ENCODE assay signal across 16 cellular contexts in the genomic region with DNA sequence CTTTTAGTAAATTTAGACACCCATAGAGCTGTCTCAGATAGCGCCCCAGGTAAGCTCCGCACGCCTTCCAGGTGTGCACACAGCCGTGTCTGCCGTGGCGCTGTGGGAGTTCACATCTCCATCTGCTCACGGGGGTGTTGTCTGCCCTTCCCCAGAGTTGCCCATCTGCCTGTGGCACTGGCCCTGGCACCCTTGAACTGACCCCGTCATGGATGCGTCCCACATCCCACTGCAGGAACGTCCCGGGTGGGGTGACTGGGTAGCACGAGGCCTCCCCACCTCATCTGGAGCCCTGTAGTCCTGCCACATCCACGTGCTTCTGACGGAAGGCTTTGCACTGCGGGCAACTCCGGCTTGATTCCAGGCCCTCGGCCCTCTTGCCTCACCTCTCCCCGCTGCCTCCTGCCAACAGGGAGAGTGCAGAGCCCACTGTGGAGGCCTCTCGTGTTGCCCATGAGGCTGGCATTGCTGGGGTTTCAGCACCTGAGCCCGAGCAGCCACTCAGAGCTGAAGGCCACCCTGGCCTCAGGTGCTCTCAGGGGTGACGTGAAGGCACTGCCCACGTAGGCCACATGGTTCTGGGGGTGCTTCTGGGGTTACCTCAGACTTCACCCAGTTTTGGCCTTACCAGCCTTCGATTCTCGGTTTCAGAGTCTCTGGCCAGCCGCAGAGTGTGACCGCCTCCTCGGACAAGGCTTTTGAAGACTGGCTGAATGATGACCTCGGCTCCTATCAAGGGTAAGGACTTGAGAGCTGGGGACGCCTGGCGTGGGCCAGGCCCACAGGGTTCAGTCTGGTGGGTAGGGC. TPM values are rescaled to one million over a fixed set of nuclear protein-coding genes. Genes with fewer than 3 reads are reported as not detected.
A peak's percentile ranks its signal among the peaks of the same experiment; 100 is the strongest.
DNase-seq lines count a peak whose midpoint lies in the region; ATAC-seq, FAIRE-seq and TF ChIP-seq lines count a peak whose summit lies in the region.
"Had no signal": no experiment of that assay in that cellular context is flagged by ENCODE, and none has a peak within 500 bp of the region (broad histone marks: within the 10 kb centered on the region; RNA-seq: fewer than 3 reads in every experiment).

No MANE protein-coding gene starts in this region.

- BruUV-seq in K562 (replicated peaks; lab: Mats Ljungman, UMichigan): no TSS peak

- H3K4me2 ChIP-seq in BLaER1 treated with 17β-estradiol and CSF1 and Interleukin-3, amounts not matched to agents 10 nM and 100 nM: peak overlapping the region in 10 of 11 experiments; percentile 13 to 98 (median 78); a peak in 20 of 22 replicates
- no peak overlapping the region for H3K4me2 ChIP-seq in K562 (ENCODE audit: insufficient read depth, low read length)
- H3K4me2 ChIP-seq: KMS-11 had no signal

- CTCF ChIA-PET in K562 (lab: Yijun Ruan, JAX; ENCODE audit: low intra/inter-chr PET ratio): no interaction called here

- no peak for TF ChIP-seq RAD21 in K562 (CRISPR knock-in tag; conservative IDR thresholded peaks at IDR 0.05 in 1 of 2, IDR thresholded peaks at IDR 0.05 in 1 of 2)

- no peak for TF ChIP-seq POLR2A in K562 (conservative IDR thresholded peaks at IDR 0.05)

- no peak overlapping the region for H2AFZ ChIP-seq in K562 (ENCODE audit: low read depth, low read length)
- H2AFZ ChIP-seq: GM23248 had no signal

- H3K27ac ChIP-seq in BLaER1 treated with 17β-estradiol and CSF1 and Interleukin-3, amounts not matched to agents 10 nM and 100 nM: no peak overlapping the region
- no peak overlapping the region for H3K27ac ChIP-seq in K562 (ENCODE audit: extremely low read depth, low read depth, low read length)
- H3K27ac ChIP-seq: GM23248, KMS-11 had no signal

- no peaks in the 10 kb centered on the region for H3K27me3 ChIP-seq in BLaER1 treated with 17β-estradiol and CSF1 and Interleukin-3, amounts not matched to agents 10 nM and 100 nM
- no peaks in the 10 kb centered on the region for H3K27me3 ChIP-seq in K562 (ENCODE audit: control insufficient read depth in 2 of 2, insufficient read depth in 2 of 2, low read length in 2 of 2)

- H3K36me3 ChIP-seq in BLaER1 treated with 17β-estradiol and CSF1 and Interleukin-3, amounts not matched to agents 10 nM and 100 nM: peaks cover 47 to 82% (median 71%) of the 10 kb centered on the region in 11 experiments
- H3K36me3 ChIP-seq in K562 (ENCODE audit: control insufficient read depth, insufficient read depth, low read length): peaks cover 74% of the 10 kb centered on the region; the same call in 2 of the 3 replicates

- no peak overlapping the region; a peak in 1 of 20 replicates for H3K4me3 ChIP-seq in BLaER1 treated with 17β-estradiol and CSF1 and Interleukin-3, amounts not matched to agents 10 nM and 100 nM
- H3K4me3 ChIP-seq in K562: no peak overlapping the region
- H3K4me3 ChIP-seq: GM23248, HAP-1 had no signal

- FAIRE-seq in K562 (lab: Jason Lieb, UNC) (no peak), urothelium cell line (lab: Jason Lieb, UNC) (peak; percentile 79)
- FAIRE-seq: A204.1 had no signal

- ATAC-seq in K562 (no peak), GM21825 (IDR thresholded peaks at IDR 0.05; ENCODE audit: unreplicated experiment) (no peak)
- ATAC-seq: CD8-positive, alpha-beta T cell had no signal

- TF ChIP-seq CTCF in K562 (IDR thresholded peaks at IDR 0.05 in 2 of 3, conservative IDR thresholded peaks at IDR 0.05 in 1 of 3; ENCODE audit: insufficient read depth in 2 of 3, low read depth in 1 of 3, low read length in 3 of 3) (no peak), GM20000 (IDR thresholded peaks at IDR 0.05; ENCODE audit: extremely low read depth, missing control alignments) (no peak)

- DNase-seq in K562 (ENCODE audit: extremely low read depth in 1 of 4, low spot score in 3 of 4) (no peak), urothelium cell line (ENCODE audit: low spot score) (no peak), GM20000 (ENCODE audit: low spot score) (no peak)
- DNase-seq: AML-193, Calu3, DMS79 treated with DMSO at 0.1 percent for 48 hours, GF-D8, GM23248 had no signal

- in situ Hi-C loops in K562 (cut with MboI): no loop called here

- POLR2A ChIA-PET in K562 (lab: Yijun Ruan, JAX): interaction anchor here (0.7 to 1.4 kb wide), 3 partner anchors 10 to 13 kb away, joined by 3 to 5 read pairs (median 4); no protein-coding TSS in a partner anchor

- peaks cover 42% of the 10 kb centered on the region for H3K79me2 ChIP-seq in K562 (ENCODE audit: control insufficient read depth, insufficient read depth, low read length)

- TF ChIP-seq EP300 in K562 (IDR thresholded peaks at IDR 0.05; ENCODE audit: low read length): no peak

- no peaks in the 10 kb centered on the region for H3K9me3 ChIP-seq in BLaER1 treated with 17β-estradiol and CSF1 and Interleukin-3, amounts not matched to agents 10 nM and 100 nM (replicated peaks in 1 of 11)
- H3K9me3 ChIP-seq in K562 (replicated peaks; ENCODE audit: control insufficient read depth, insufficient read depth, low read depth, low read length): no peaks in the 10 kb centered on the region
- H3K9me3 ChIP-seq: HAP-1 had no signal

- peaks cover 54 to 75% (median 70%) of the 10 kb centered on the region in 10 experiments for H3K4me1 ChIP-seq in BLaER1 treated with 17β-estradiol and CSF1 and Interleukin-3, amounts not matched to agents 10 nM and 100 nM
- H3K4me1 ChIP-seq in K562 (replicated peaks in 1 of 2; ENCODE audit: control insufficient read depth in 2 of 2, insufficient read depth in 2 of 2, low read length in 2 of 2): peaks cover 11 to 39% of the 10 kb centered on the region in 2 experiments; a peak in 4 of 5 replicates
- H3K4me1 ChIP-seq: HAP-1 had no signal

- H4K20me1 ChIP-seq in BLaER1 treated with 17β-estradiol and CSF1 and Interleukin-3, amounts not matched to agents 10 nM and 100 nM: peaks cover 55 to 97% (median 92%) of the 10 kb centered on the region in 11 experiments
- peaks cover 28% of the 10 kb centered on the region for H4K20me1 ChIP-seq in K562 (replicated peaks; ENCODE audit: control insufficient read depth, insufficient read depth, low read length)

- peaks cover 6% of the 10 kb centered on the region for H3K9me1 ChIP-seq in K562 (ENCODE audit: control insufficient read depth, insufficient read depth, low read length)

- WGBS in K562 (ENCODE audit: insufficient coverage, low coverage, missing lambda C conversion rate): 93% methylated on average over 26 of the region's 30 CpGs

- intact Hi-C loops in K562 (cut with micrococcal nuclease): no loop called here

- peak overlapping the region in 2 of 11 experiments; percentile 19 to 47; a peak in 4 of 22 replicates for H3K9ac ChIP-seq in BLaER1 treated with 17β-estradiol and CSF1 and Interleukin-3, amounts not matched to agents 10 nM and 100 nM
- no peak overlapping the region; a peak in 1 of 4 replicates for H3K9ac ChIP-seq in K562 (ENCODE audit: insufficient read depth in 1 of 2, low read depth in 2 of 2, low read length in 2 of 2)
- H3K9ac ChIP-seq: GM23248, KMS-11 had no signal

RNA-seq across cellular contexts. Expression of gene ARFGAP1, which starts 5.1 kb away (rescaled TPM):
- total RNA-seq in K562 (2011; cell fraction: chromatin; rRNA removed; ENCODE audit: low replicate concordance): 379 and 853 TPM in 2 replicates
- 493 and 502 TPM in 2 replicates for total RNA-seq in K562 (2011; cell fraction: nucleolus; rRNA removed)
- total RNA-seq in K562 (2011; cell fraction: nucleoplasm; rRNA removed): 305 and 355 TPM in 2 replicates
- total RNA-seq in K562 (2014; rRNA removed) (42.4 and 44.3 TPM in 2 replicates), K562 (2014; rRNA removed; fragmentation: Illumina TruSeq; extraction: Trizol) (15.7 and 17.6 TPM in 2 replicates), K562 (2015; rRNA removed; fragmentation: Illumina TruSeq; extraction: Trizol) (33.5 and 33.9 TPM in 2 replicates), K562 (2021) (85.3 and 102 TPM in 2 replicates)
- polyA plus RNA-seq in K562 (2011; rRNA removed) (39.1 and 89.8 TPM in 2 replicates), K562 (2014; fragmentation: Illumina TruSeq; extraction: Trizol) (24.9 and 45.2 TPM in 2 replicates), K562 (2014; fragmentation: Nextera tagmentation; extraction: Ambion mirVana) (under 1 TPM; 0.53 to 0.95 TPM), K562 (2014; rRNA removed) (54.4 and 73.2 TPM in 2 replicates)
- 59.1 and 89.5 TPM in 2 replicates for polyA plus RNA-seq in K562 (2011; cell fraction: cytosol; rRNA removed)
- polyA plus RNA-seq in K562 (2011; cell fraction: nucleus; rRNA removed): 848 and 934 TPM in 2 replicates
- polyA plus RNA-seq in K562 (2012): 64.7 and 85.4 TPM in 2 replicates
- polyA minus RNA-seq in K562 (2011; rRNA and poly(A)+ RNA removed): 24.6 and 29.9 TPM in 2 replicates
- 33.3 and 40.3 TPM in 2 replicates for polyA minus RNA-seq in K562 (2011; cell fraction: cytosol; rRNA and poly(A)+ RNA removed)
- 103 and 183 TPM in 2 replicates for polyA minus RNA-seq in K562 (2011; cell fraction: nucleus; rRNA and poly(A)+ RNA removed)

RNA-seq across cellular contexts. Expression of gene COL20A1, which starts 15.3 kb away (rescaled TPM):
- 0.12 and 0.19 TPM in 2 replicates for total RNA-seq in K562 (2011; cell fraction: chromatin; rRNA removed; ENCODE audit: low replicate concordance)
- total RNA-seq in K562 (2011; cell fraction: nucleolus; rRNA removed): 0.26 and 0.33 TPM in 2 replicates
- 0.15 TPM in 1 of 2 replicates, not detected in the other for total RNA-seq in K562 (2011; cell fraction: nucleoplasm; rRNA removed)
- total RNA-seq in K562 (2014; rRNA removed) (not detected in 2 replicates), K562 (2014; rRNA removed; fragmentation: Illumina TruSeq; extraction: Trizol) (not detected in 2 replicates), K562 (2015; rRNA removed; fragmentation: Illumina TruSeq; extraction: Trizol) (not detected in 2 replicates), K562 (2021) (not detected in 2 replicates)
- polyA plus RNA-seq in K562 (2011; rRNA removed) (not detected in 2 replicates), K562 (2014; fragmentation: Illumina TruSeq; extraction: Trizol) (not detected in 2 replicates), K562 (2014; fragmentation: Nextera tagmentation; extraction: Ambion mirVana) (not detected), K562 (2014; rRNA removed) (not detected in 2 replicates)
- under 0.01 TPM in 1 of 2 replicates, not detected in the other for polyA plus RNA-seq in K562 (2011; cell fraction: cytosol; rRNA removed)
- polyA plus RNA-seq in K562 (2011; cell fraction: nucleus; rRNA removed): 0.06 and 0.26 TPM in 2 replicates
- 0.06 TPM in 1 of 2 replicates, not detected in the other for polyA plus RNA-seq in K562 (2012)
- polyA minus RNA-seq in K562 (2011; rRNA and poly(A)+ RNA removed): not detected in 2 replicates
- not detected in 2 replicates for polyA minus RNA-seq in K562 (2011; cell fraction: cytosol; rRNA and poly(A)+ RNA removed)
- not detected in 2 replicates for polyA minus RNA-seq in K562 (2011; cell fraction: nucleus; rRNA and poly(A)+ RNA removed)
- total RNA-seq: Calu3, GM23248 had no signal
- polyA plus RNA-seq: BJ, GM23248 had no signal

RNA-seq across cellular contexts. Expression of gene NKAIN4, which starts 23.4 kb away (rescaled TPM):
- not detected in 2 replicates for total RNA-seq in K562 (2011; cell fraction: chromatin; rRNA removed; ENCODE audit: low replicate concordance)
- total RNA-seq in K562 (2011; cell fraction: nucleolus; rRNA removed): not detected in 2 replicates
- not detected in 2 replicates for total RNA-seq in K562 (2011; cell fraction: nucleoplasm; rRNA removed)
- not detected in 2 replicates for total RNA-seq in K562 (2014; rRNA removed)
- total RNA-seq in K562 (2014; rRNA removed; fragmentation: Illumina TruSeq; extraction: Trizol): not detected in 2 replicates
- not detected in 2 replicates for total RNA-seq in K562 (2015; rRNA removed; fragmentation: Illumina TruSeq; extraction: Trizol)
- not detected in 2 replicates for total RNA-seq in K562 (2021)
- not detected in 2 replicates for polyA plus RNA-seq in K562 (2011; rRNA removed)
- not detected in 2 replicates for polyA plus RNA-seq in K562 (2011; cell fraction: cytosol; rRNA removed)
- not detected in 2 replicates for polyA plus RNA-seq in K562 (2011; cell fraction: nucleus; rRNA removed)
- not detected in 2 replicates for polyA plus RNA-seq in K562 (2012)
- polyA plus RNA-seq in K562 (2014; fragmentation: Illumina TruSeq; extraction: Trizol): not detected in 2 replicates
- not detected for polyA plus RNA-seq in K562 (2014; fragmentation: Nextera tagmentation; extraction: Ambion mirVana)
- not detected in 2 replicates for polyA plus RNA-seq in K562 (2014; rRNA removed)
- polyA minus RNA-seq in K562 (2011; rRNA and poly(A)+ RNA removed): not detected in 2 replicates
- not detected in 2 replicates for polyA minus RNA-seq in K562 (2011; cell fraction: cytosol; rRNA and poly(A)+ RNA removed)
- polyA minus RNA-seq in K562 (2011; cell fraction: nucleus; rRNA and poly(A)+ RNA removed): not detected in 2 replicates
- total RNA-seq: Calu3; CD8-positive, alpha-beta T cell; GM23248; H4 had no signal
- polyA plus RNA-seq: BJ, GM23248 had no signal

RNA-seq across cellular contexts. Expression of gene BIRC7, which starts 42.0 kb away (rescaled TPM):
- total RNA-seq in K562 (2011; cell fraction: chromatin; rRNA removed; ENCODE audit: low replicate concordance): 0.51 and 0.74 TPM in 2 replicates
- 1.3 and 1.4 TPM in 2 replicates for total RNA-seq in K562 (2011; cell fraction: nucleolus; rRNA removed)
- 0.46 and 0.88 TPM in 2 replicates for total RNA-seq in K562 (2011; cell fraction: nucleoplasm; rRNA removed)
- total RNA-seq in K562 (2014; rRNA removed) (not detected in 2 replicates), K562 (2014; rRNA removed; fragmentation: Illumina TruSeq; extraction: Trizol) (not detected in 2 replicates), K562 (2015; rRNA removed; fragmentation: Illumina TruSeq; extraction: Trizol) (0.14 TPM in 1 of 2 replicates, not detected in the other), K562 (2021) (0.18 and 0.27 TPM in 2 replicates)
- polyA plus RNA-seq in K562 (2011; rRNA removed) (0.14 and 0.24 TPM in 2 replicates), K562 (2014; fragmentation: Illumina TruSeq; extraction: Trizol) (not detected in 2 replicates), K562 (2014; fragmentation: Nextera tagmentation; extraction: Ambion mirVana) (not detected), K562 (2014; rRNA removed) (0.16 and 0.19 TPM in 2 replicates)
- 0.12 and 0.88 TPM in 2 replicates for polyA plus RNA-seq in K562 (2011; cell fraction: cytosol; rRNA removed)
- 1.5 and 2.8 TPM in 2 replicates for polyA plus RNA-seq in K562 (2011; cell fraction: nucleus; rRNA removed)
- 0.18 and 0.68 TPM in 2 replicates for polyA plus RNA-seq in K562 (2012)
- polyA minus RNA-seq in K562 (2011; rRNA and poly(A)+ RNA removed): not detected in 2 replicates
- polyA minus RNA-seq in K562 (2011; cell fraction: cytosol; rRNA and poly(A)+ RNA removed): not detected in 2 replicates
- 0.44 and 0.81 TPM in 2 replicates for polyA minus RNA-seq in K562 (2011; cell fraction: nucleus; rRNA and poly(A)+ RNA removed)
- total RNA-seq: GM23248 had no signal
- polyA plus RNA-seq: BJ, GM23248 had no signal
